1 cellular context compared by ENCODE assay signal in the genomic region with DNA sequence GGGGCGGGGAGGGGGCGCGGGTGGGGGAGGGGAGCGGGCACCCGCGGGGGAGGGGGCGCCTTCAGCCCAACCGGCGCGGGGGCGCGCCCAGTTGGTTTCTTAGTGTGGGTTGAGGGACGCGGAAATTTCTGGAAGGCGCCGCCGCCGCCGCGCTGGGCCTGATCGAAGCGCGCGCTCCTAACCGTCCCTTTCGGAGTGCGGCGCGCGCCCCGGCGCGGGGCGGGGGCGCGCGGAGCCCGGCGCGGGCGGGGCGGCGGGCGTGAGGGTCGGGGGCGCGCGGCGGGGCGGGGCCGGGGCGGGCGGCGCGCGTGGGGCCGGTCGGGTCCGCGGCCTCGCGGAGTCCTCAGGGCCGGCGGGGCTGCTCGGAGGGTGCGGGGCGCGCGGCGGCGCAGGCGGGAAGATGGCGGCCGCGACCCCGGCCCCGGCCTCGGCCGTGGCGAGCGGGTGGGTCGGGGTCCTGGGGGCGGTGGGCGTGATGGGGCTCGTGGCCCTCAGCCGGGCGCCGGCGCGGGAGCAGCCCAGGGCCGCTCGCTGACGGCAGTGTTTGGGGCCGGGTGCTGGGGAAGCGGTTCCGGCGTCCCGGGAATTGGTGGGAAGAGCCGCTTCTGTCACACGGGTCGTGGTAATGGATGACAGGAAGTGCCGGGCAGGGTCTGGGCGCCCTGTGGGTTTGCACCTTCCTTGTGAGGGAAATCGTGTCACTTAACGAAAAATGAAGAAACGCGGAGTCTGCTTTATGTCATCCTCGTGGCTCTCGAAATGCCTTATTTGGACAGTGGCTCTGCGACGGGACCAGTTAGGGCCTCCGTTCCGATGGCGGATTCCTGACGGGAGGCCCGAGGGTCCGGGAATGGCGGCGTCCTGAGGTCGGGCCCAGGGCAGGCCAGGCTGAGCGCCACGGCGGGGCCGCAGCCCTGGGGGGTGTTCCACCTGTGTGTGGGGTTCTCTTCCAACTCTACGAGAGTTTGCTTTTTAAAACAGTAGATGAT.
A peak's percentile ranks its signal among the peaks of the same experiment; 100 is the strongest.
TF ChIP-seq lines count a peak whose summit lies in the region.

No MANE protein-coding gene starts in this region.

TF ChIP-seq in GM12878, 131 proteins besides CTCF, POLR2A, EP300 and RAD21 (continues in another document):
- TF ChIP-seq POU2F2 (IDR thresholded peaks at IDR 0.05; ENCODE audit: borderline replicate concordance, low read depth, low read length) (0 out of 3 replicates have a peak, but pooled peaks have one; percentile 9), BHLHE40 (IDR thresholded peaks at IDR 0.05; ENCODE audit: borderline replicate concordance in 1 of 2, low read depth in 2 of 2, low read length in 1 of 2) (no peak; a peak in 1 of 4 replicates), PAX5 (IDR thresholded peaks at IDR 0.05; ENCODE audit: borderline replicate concordance, low read depth, low read length) (no peak), PAX8 (IDR thresholded peaks at IDR 0.05) (no peak), ZSCAN29 (IDR thresholded peaks at IDR 0.05) (no peak), CBX5 (IDR thresholded peaks at IDR 0.05; ENCODE audit: low read depth) (no peak), TCF3 (IDR thresholded peaks at IDR 0.05; ENCODE audit: borderline replicate concordance, insufficient read depth, low read depth, low read length) (0 out of 2 replicates have a peak, but pooled peaks have one; percentile 8), ZNF622 (IDR thresholded peaks at IDR 0.05) (no peak), HDGF (IDR thresholded peaks at IDR 0.05) (no peak), NBN (IDR thresholded peaks at IDR 0.05) (no peak), TCF12 (IDR thresholded peaks at IDR 0.05; ENCODE audit: low read depth, low read length) (no peak), ELK1 (IDR thresholded peaks at IDR 0.05; ENCODE audit: low read depth, low read length) (0 out of 2 replicates have a peak, but pooled peaks have one; percentile 26), JUND (IDR thresholded peaks at IDR 0.05; ENCODE audit: low read depth, low read length) (no peak), E2F4 (IDR thresholded peaks at IDR 0.05; ENCODE audit: low read depth, low read length) (no peak), E4F1 (IDR thresholded peaks at IDR 0.05; ENCODE audit: borderline replicate concordance, partially characterized antibody) (no peak), SREBF1 (IDR thresholded peaks at IDR 0.05; ENCODE audit: low read length) (no peak), ZNF687 (IDR thresholded peaks at IDR 0.05) (no peak), EZH2 (IDR thresholded peaks at IDR 0.05; ENCODE audit: borderline replicate concordance, control insufficient read depth, low read depth, low read length) (no peak), NFIC (IDR thresholded peaks at IDR 0.05; ENCODE audit: low read depth, low read length) (no peak), STAT3 (IDR thresholded peaks at IDR 0.05; ENCODE audit: low read depth, low read length) (no peak), HDAC2 (IDR thresholded peaks at IDR 0.05) (no peak), SPI1 (IDR thresholded peaks at IDR 0.05; ENCODE audit: borderline replicate concordance, insufficient read depth, low read depth, low read length) (0 out of 2 replicates have a peak, but pooled peaks have one; percentile 6), MAX (IDR thresholded peaks at IDR 0.05; ENCODE audit: low read depth, low read length) (no peak), MEF2A (IDR thresholded peaks at IDR 0.05; ENCODE audit: insufficient read depth, low read depth, low read length) (no peak), ZNF24 (IDR thresholded peaks at IDR 0.05) (no peak), CBX3 (IDR thresholded peaks at IDR 0.05; ENCODE audit: borderline replicate concordance, low read depth) (no peak), POLR2AphosphoS2 (IDR thresholded peaks at IDR 0.05; ENCODE audit: low read depth, low read length) (no peak; the same call in 1 of the 2 replicates), SMC3 (IDR thresholded peaks at IDR 0.05; ENCODE audit: borderline replicate concordance, low read length) (no peak), CHD2 (IDR thresholded peaks at IDR 0.05; ENCODE audit: borderline replicate concordance, low read depth, low read length) (no peak), MTA2 (IDR thresholded peaks at IDR 0.05; ENCODE audit: low read depth) (no peak), CEBPB (IDR thresholded peaks at IDR 0.05; ENCODE audit: borderline replicate concordance in 1 of 2, low read depth in 2 of 2, low read length in 2 of 2) (no peak)
- TF ChIP-seq, protein P1, sequence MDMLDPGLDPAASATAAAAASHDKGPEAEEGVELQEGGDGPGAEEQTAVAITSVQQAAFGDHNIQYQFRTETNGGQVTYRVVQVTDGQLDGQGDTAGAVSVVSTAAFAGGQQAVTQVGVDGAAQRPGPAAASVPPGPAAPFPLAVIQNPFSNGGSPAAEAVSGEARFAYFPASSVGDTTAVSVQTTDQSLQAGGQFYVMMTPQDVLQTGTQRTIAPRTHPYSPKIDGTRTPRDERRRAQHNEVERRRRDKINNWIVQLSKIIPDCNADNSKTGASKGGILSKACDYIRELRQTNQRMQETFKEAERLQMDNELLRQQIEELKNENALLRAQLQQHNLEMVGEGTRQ (IDR thresholded peaks at IDR 0.05; ENCODE audit: borderline replicate concordance, low read depth, low read length): no peak
- TF ChIP-seq, protein P2, sequence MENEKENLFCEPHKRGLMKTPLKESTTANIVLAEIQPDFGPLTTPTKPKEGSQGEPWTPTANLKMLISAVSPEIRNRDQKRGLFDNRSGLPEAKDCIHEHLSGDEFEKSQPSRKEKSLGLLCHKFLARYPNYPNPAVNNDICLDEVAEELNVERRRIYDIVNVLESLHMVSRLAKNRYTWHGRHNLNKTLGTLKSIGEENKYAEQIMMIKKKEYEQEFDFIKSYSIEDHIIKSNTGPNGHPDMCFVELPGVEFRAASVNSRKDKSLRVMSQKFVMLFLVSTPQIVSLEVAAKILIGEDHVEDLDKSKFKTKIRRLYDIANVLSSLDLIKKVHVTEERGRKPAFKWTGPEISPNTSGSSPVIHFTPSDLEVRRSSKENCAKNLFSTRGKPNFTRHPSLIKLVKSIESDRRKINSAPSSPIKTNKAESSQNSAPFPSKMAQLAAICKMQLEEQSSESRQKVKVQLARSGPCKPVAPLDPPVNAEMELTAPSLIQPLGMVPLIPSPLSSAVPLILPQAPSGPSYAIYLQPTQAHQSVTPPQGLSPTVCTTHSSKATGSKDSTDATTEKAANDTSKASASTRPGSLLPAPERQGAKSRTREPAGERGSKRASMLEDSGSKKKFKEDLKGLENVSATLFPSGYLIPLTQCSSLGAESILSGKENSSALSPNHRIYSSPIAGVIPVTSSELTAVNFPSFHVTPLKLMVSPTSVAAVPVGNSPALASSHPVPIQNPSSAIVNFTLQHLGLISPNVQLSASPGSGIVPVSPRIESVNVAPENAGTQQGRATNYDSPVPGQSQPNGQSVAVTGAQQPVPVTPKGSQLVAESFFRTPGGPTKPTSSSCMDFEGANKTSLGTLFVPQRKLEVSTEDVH (IDR thresholded peaks at IDR 0.05; ENCODE audit: low read depth, partially characterized antibody): no peak
- TF ChIP-seq, protein P3, sequence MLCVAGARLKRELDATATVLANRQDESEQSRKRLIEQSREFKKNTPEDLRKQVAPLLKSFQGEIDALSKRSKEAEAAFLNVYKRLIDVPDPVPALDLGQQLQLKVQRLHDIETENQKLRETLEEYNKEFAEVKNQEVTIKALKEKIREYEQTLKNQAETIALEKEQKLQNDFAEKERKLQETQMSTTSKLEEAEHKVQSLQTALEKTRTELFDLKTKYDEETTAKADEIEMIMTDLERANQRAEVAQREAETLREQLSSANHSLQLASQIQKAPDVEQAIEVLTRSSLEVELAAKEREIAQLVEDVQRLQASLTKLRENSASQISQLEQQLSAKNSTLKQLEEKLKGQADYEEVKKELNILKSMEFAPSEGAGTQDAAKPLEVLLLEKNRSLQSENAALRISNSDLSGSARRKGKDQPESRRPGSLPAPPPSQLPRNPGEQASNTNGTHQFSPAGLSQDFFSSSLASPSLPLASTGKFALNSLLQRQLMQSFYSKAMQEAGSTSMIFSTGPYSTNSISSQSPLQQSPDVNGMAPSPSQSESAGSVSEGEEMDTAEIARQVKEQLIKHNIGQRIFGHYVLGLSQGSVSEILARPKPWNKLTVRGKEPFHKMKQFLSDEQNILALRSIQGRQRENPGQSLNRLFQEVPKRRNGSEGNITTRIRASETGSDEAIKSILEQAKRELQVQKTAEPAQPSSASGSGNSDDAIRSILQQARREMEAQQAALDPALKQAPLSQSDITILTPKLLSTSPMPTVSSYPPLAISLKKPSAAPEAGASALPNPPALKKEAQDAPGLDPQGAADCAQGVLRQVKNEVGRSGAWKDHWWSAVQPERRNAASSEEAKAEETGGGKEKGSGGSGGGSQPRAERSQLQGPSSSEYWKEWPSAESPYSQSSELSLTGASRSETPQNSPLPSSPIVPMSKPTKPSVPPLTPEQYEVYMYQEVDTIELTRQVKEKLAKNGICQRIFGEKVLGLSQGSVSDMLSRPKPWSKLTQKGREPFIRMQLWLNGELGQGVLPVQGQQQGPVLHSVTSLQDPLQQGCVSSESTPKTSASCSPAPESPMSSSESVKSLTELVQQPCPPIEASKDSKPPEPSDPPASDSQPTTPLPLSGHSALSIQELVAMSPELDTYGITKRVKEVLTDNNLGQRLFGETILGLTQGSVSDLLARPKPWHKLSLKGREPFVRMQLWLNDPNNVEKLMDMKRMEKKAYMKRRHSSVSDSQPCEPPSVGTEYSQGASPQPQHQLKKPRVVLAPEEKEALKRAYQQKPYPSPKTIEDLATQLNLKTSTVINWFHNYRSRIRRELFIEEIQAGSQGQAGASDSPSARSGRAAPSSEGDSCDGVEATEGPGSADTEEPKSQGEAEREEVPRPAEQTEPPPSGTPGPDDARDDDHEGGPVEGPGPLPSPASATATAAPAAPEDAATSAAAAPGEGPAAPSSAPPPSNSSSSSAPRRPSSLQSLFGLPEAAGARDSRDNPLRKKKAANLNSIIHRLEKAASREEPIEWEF (IDR thresholded peaks at IDR 0.05; ENCODE audit: insufficient replicate concordance, low read depth, low read length): no peak
- TF ChIP-seq, protein P4, sequence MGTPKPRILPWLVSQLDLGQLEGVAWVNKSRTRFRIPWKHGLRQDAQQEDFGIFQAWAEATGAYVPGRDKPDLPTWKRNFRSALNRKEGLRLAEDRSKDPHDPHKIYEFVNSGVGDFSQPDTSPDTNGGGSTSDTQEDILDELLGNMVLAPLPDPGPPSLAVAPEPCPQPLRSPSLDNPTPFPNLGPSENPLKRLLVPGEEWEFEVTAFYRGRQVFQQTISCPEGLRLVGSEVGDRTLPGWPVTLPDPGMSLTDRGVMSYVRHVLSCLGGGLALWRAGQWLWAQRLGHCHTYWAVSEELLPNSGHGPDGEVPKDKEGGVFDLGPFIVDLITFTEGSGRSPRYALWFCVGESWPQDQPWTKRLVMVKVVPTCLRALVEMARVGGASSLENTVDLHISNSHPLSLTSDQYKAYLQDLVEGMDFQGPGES (IDR thresholded peaks at IDR 0.05): no peak
